ENCODE assay signal across 22 cellular contexts in the genomic region with DNA sequence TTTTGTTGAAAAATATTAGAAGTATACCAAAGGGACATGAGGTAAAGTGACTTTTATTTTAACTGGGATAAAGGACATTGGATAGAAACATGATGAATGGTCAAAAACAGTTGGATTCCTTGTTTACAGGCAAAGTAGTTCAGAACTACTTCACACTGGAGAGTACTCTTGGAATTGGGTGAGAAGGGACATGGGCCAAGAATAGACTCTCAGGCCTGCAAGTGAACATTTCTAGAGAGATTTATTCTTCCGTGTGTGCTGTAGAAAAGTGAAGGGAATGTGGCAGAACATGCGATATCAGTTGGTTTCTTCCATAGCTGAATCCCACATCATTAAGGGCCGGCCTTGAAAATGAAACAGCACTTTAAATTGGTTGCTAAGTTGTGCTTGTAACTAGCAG.
"Had no signal": no experiment of that assay in that cellular context is flagged by ENCODE, and none has a peak within 500 bp of the region (broad histone marks: within the 10 kb centered on the region; RNA-seq: fewer than 3 reads in every experiment).

No MANE protein-coding gene starts in this region.

- H3K36me3 ChIP-seq: SJSA1 had no signal

- H3K4me1 ChIP-seq: SJSA1 had no signal

- H3K27ac ChIP-seq: SJSA1, SK-N-MC had no signal

- DNase-seq: IMR-90, Karpas-422, KG1, MM.1S, NCI-H1092 treated with DMSO at 0.1 percent for 48 hours, NCI-H1436, NCI-H187, NCI-H2029, NCI-H2081 treated with DMSO at 0.1 percent for 48 hours, NCI-H2171, NCI-H226, NCI-H446, NCI-H510A, NCI-H524 treated with DMSO at 0.1 percent for 48 hours, NCI-H69, NCI-H774, Right ventricle myocardium superior, RPMI8226, SIG-M5 had no signal

- ATAC-seq: HepG2 had no signal

- H3K9me3 ChIP-seq: SJSA1 had no signal

- H3K4me3 ChIP-seq: SJSA1, SK-N-MC had no signal

- H3K27me3 ChIP-seq: SJSA1 had no signal
